Comparison of ENCODE assay signal across 23 cellular contexts in genomic region chr10:104276192-104276591, GRCh38. TPM values are rescaled to one million over a fixed set of nuclear protein-coding genes. Genes with fewer than 3 reads are reported as not detected.
"Had no signal": no experiment of that assay in that cellular context is flagged by ENCODE, and none has a peak within 500 bp of the region (broad histone marks: within the 10 kb centered on the region; RNA-seq: fewer than 3 reads in every experiment).

No MANE protein-coding gene starts in this region.

- ATAC-seq: effector memory CD8-positive, alpha-beta T cell; gastroesophageal sphincter; natural killer cell treated with Interleukin-12 subunit alpha and Interleukin-12 subunit beta and Interleukin-15 and Interleukin-18, amount 100 ng/mL, for 72 hours; right cardiac atrium; stimulated activated effector memory CD8-positive, alpha-beta T cell treated with anti-CD3 and anti-CD28 coated beads, Interleukin-12 subunit alpha, Interleukin-12 subunit beta, amount 100 ng/mL, for 72 hours had no signal

- H3K27me3 ChIP-seq: ovary had no signal

- H3K36me3 ChIP-seq: esophagus squamous epithelium, gastroesophageal sphincter, left ventricle myocardium inferior, lower lobe of right lung, neural progenitor cell, ovary, thoracic aorta, transverse colon had no signal

- H3K4me1 ChIP-seq: lower lobe of right lung, neural progenitor cell had no signal

- H3K4me2 ChIP-seq: smooth muscle cell had no signal

- H3K9me3 ChIP-seq: esophagus squamous epithelium, gastroesophageal sphincter, left ventricle myocardium inferior, lower lobe of right lung, ovary, thoracic aorta, transverse colon had no signal

- H3K27ac ChIP-seq: gastroesophageal sphincter, left ventricle myocardium inferior, lower lobe of right lung, neural progenitor cell, ovary, thoracic aorta, transverse colon had no signal

- DNase-seq: effector memory CD8-positive, alpha-beta T cell; esophagus squamous epithelium; foreskin fibroblast; glutamatergic neuron; immature natural killer cell; kidney; left cardiac atrium; left ventricle myocardium inferior; lower lobe of right lung; mesenchymal stem cell; midbrain; nucleus accumbens; ovary; right cardiac atrium; stimulated activated CD4-positive, alpha-beta T cell treated with anti-CD3 and anti-CD28 coated beads, Interleukin-4, amount 100 ng/mL, for 1 hour; stimulated activated CD8-positive, alpha-beta memory T cell treated with anti-CD3 and anti-CD28 coated beads, Interleukin-4, amount 100 ng/mL, for 48 hours; transverse colon had no signal

- H3K9ac ChIP-seq: neural progenitor cell had no signal

- H2AFZ ChIP-seq: neural progenitor cell had no signal

- H3K4me3 ChIP-seq: gastroesophageal sphincter, left ventricle myocardium inferior, neural progenitor cell, ovary, smooth muscle cell, thoracic aorta had no signal

RNA-seq across cellular contexts. Expression of gene CFAP43, which starts 44.0 kb away (rescaled TPM):
- total RNA-seq: left ventricle myocardium inferior; natural killer cell treated with Interleukin-12 subunit alpha and Interleukin-12 subunit beta and Interleukin-15 and Interleukin-18, amount 100 ng/mL, for 72 hours had no signal
